Comparison of ENCODE assay signal across 1 cellular context in genomic region chr20:53721445-53721963, GRCh38.
TF ChIP-seq lines count a peak whose summit lies in the region.

No MANE protein-coding gene starts in this region.

TF ChIP-seq in GM12878, 131 proteins besides CTCF, POLR2A, EP300 and RAD21 (continued from another document):
- TF ChIP-seq ZBTB40 (IDR thresholded peaks at IDR 0.05; ENCODE audit: borderline replicate concordance): peak; percentile 90
